9 cellular contexts compared by ENCODE assay signal in the genomic region with DNA sequence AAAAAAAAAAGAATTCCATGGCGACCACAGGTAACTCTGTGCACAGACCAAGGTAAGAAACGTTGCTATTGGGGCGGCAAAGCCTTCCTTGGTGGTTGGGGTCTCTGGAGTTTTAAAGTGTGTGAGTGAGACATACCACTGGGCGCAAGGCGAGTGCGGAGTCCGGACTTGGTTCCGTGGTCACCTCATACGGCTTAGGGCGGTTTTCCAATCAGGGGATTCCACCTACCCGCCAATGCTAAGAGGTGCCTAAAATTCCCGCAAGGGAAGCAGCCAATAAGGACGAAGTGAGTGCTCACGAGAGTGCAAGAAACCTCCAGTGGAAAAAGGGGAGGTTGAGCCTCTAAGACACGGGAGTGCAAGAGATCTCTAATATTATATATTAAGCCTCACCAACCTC.
DNase-seq lines count a peak whose midpoint lies in the region; ATAC-seq, FAIRE-seq and TF ChIP-seq lines count a peak whose summit lies in the region.
"Had no signal": no experiment of that assay in that cellular context is flagged by ENCODE, and none has a peak within 500 bp of the region (broad histone marks: within the 10 kb centered on the region; RNA-seq: fewer than 3 reads in every experiment).

No MANE protein-coding gene starts in this region.

- no peak for TF ChIP-seq EP300 in neural cell (conservative IDR thresholded peaks at IDR 0.05; ENCODE audit: poor library complexity, severe bottlenecking)

- FAIRE-seq in RCC 7860 (lab: Jason Lieb, UNC), result no peak

- H3K27ac ChIP-seq in BLaER1 (peak overlapping the region; percentile 97), neural cell (ENCODE audit: low read length) (no peak overlapping the region)

- peak overlapping the region; percentile 81 for H3K4me2 ChIP-seq in BLaER1
- H3K4me2 ChIP-seq in neural cell (ENCODE audit: low read length), result no peak overlapping the region

- H3K27me3 Mint-ChIP-seq in effector memory CD8-positive, alpha-beta T cell, result no peaks in the 10 kb centered on the region

- TF ChIP-seq CTCF in LNCaP clone FGC (IDR thresholded peaks at IDR 0.05; ENCODE audit: control insufficient read depth, extremely low read depth, insufficient read depth) (no peak), neural cell (IDR thresholded peaks at IDR 0.05; ENCODE audit: poor library complexity, severe bottlenecking) (no peak)

- no peaks in the 10 kb centered on the region for H3F3A ChIP-seq in neural cell (ENCODE audit: insufficient read depth, low read length, poor library complexity, severe bottlenecking)

- H4K20me1 ChIP-seq in BLaER1 (no peaks in the 10 kb centered on the region), neural cell (ENCODE audit: insufficient read depth) (no peaks in the 10 kb centered on the region)

- peak overlapping the region in 1 of 2 donors; percentile 100 for H3K27ac Mint-ChIP-seq in effector memory CD8-positive, alpha-beta T cell

- H3K4me3 ChIP-seq in BLaER1, result peak overlapping the region; percentile 98
- peak overlapping the region; percentile 98 for H3K4me3 ChIP-seq in LNCaP clone FGC (ENCODE audit: low read depth, low read length)
- H3K4me3 ChIP-seq in neural cell (ENCODE audit: low read length), result peak overlapping the region; percentile 80

- ATAC-seq in effector memory CD8-positive, alpha-beta T cell (replicated peaks), result no peak
- ATAC-seq in GM19455 (IDR thresholded peaks at IDR 0.05; ENCODE audit: unreplicated experiment), result no peak
- no peak for ATAC-seq in HG03571 (IDR thresholded peaks at IDR 0.05; ENCODE audit: unreplicated experiment)
- no peak for ATAC-seq in HG03025 (IDR thresholded peaks at IDR 0.05; ENCODE audit: low FRiP score, unreplicated experiment)

- no peaks in the 10 kb centered on the region for H3K9me3 Mint-ChIP-seq in effector memory CD8-positive, alpha-beta T cell

- no peak for DNase-seq in LNCaP clone FGC (ENCODE audit: low read depth)
- no peak for DNase-seq in effector memory CD8-positive, alpha-beta T cell
- no peak for DNase-seq in RCC 7860 (ENCODE audit: low spot score)
- DNase-seq: NCI-H2029 treated with DMSO at 0.1 percent for 48 hours had no signal

- H3K27me3 ChIP-seq in BLaER1 (no peaks in the 10 kb centered on the region), neural cell (ENCODE audit: insufficient read depth, low read depth, low read length) (no peaks in the 10 kb centered on the region)

- no peak overlapping the region for H2AFZ ChIP-seq in neural cell (ENCODE audit: low read depth, low read length)

- H3K36me3 ChIP-seq in BLaER1, result peaks cover 6% of the 10 kb centered on the region; the same call in 1 of the 2 replicates
- H3K36me3 ChIP-seq in neural cell (ENCODE audit: insufficient read depth, low read length), result no peaks in the 10 kb centered on the region

- H3K9me2 ChIP-seq in neural cell (ENCODE audit: insufficient read depth, low read length), result no peaks in the 10 kb centered on the region

- peaks cover 20% of the 10 kb centered on the region for H3K4me1 ChIP-seq in BLaER1

- H3K79me2 ChIP-seq in neural cell (replicated peaks; ENCODE audit: insufficient read depth, low read length), result no peaks in the 10 kb centered on the region

- H3K36me3 Mint-ChIP-seq in effector memory CD8-positive, alpha-beta T cell (ENCODE audit: insufficient read depth), result peaks cover 35% of the 10 kb centered on the region

- H3K4me3 Mint-ChIP-seq in effector memory CD8-positive, alpha-beta T cell, result peak overlapping the region; percentile 86 to 94

- H3K4me1 Mint-ChIP-seq in effector memory CD8-positive, alpha-beta T cell (ENCODE audit: low read depth in 2 of 2), result peaks cover 3 to 10% of the 10 kb centered on the region in 2 donors

- no peak for TF ChIP-seq RAD21 in neural cell (conservative IDR thresholded peaks at IDR 0.05)

- H3K9ac ChIP-seq in BLaER1 (peak overlapping the region; percentile 98), neural cell (ENCODE audit: low read length) (no peak overlapping the region)

- H3K9me3 ChIP-seq in BLaER1 (peaks cover 43% of the 10 kb centered on the region), neural cell (ENCODE audit: low read length) (no peaks in the 10 kb centered on the region)

TF ChIP-seq in neural cell, 6 proteins besides CTCF, POLR2A, EP300 and RAD21:
- TF ChIP-seq MXI1 (conservative IDR thresholded peaks at IDR 0.05; ENCODE audit: poor library complexity, severe bottlenecking), result no peak
- TF ChIP-seq SMC3 (conservative IDR thresholded peaks at IDR 0.05; ENCODE audit: poor library complexity), result no peak
- TF ChIP-seq, protein P1, sequence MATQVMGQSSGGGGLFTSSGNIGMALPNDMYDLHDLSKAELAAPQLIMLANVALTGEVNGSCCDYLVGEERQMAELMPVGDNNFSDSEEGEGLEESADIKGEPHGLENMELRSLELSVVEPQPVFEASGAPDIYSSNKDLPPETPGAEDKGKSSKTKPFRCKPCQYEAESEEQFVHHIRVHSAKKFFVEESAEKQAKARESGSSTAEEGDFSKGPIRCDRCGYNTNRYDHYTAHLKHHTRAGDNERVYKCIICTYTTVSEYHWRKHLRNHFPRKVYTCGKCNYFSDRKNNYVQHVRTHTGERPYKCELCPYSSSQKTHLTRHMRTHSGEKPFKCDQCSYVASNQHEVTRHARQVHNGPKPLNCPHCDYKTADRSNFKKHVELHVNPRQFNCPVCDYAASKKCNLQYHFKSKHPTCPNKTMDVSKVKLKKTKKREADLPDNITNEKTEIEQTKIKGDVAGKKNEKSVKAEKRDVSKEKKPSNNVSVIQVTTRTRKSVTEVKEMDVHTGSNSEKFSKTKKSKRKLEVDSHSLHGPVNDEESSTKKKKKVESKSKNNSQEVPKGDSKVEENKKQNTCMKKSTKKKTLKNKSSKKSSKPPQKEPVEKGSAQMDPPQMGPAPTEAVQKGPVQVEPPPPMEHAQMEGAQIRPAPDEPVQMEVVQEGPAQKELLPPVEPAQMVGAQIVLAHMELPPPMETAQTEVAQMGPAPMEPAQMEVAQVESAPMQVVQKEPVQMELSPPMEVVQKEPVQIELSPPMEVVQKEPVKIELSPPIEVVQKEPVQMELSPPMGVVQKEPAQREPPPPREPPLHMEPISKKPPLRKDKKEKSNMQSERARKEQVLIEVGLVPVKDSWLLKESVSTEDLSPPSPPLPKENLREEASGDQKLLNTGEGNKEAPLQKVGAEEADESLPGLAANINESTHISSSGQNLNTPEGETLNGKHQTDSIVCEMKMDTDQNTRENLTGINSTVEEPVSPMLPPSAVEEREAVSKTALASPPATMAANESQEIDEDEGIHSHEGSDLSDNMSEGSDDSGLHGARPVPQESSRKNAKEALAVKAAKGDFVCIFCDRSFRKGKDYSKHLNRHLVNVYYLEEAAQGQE (IDR thresholded peaks at IDR 0.05; ENCODE audit: borderline replicate concordance), result no peak
- TF ChIP-seq EZH2 (IDR thresholded peaks at IDR 0.05; ENCODE audit: borderline replicate concordance, insufficient read depth, low read length, poor library complexity, severe bottlenecking), result no peak
